8 cellular contexts compared by ENCODE assay signal in genomic region chr1:224329842-224330753, GRCh38. TPM values are rescaled to one million over a fixed set of nuclear protein-coding genes. Genes with fewer than 3 reads are reported as not detected.
DNase-seq lines count a peak whose midpoint lies in the region; ATAC-seq and TF ChIP-seq lines count a peak whose summit lies in the region.

TSS of gene NVL (minus strand) at chr1:224330172. CDS start at chr1:224330127, 45 bp downstream.

- peak within 1 kb of the TSS; percentile 80 to 96 for H3K9ac ChIP-seq in mucosa of rectum (ENCODE audit: low read depth in 1 of 2, low read length in 2 of 2)

- DNase-seq in DMS53 treated with DMSO at 0.1 percent for 48 hours (lab: John Stamatoyannopoulos, UW; ENCODE audit: unreplicated experiment) = peak; percentile 92
- DNase-seq in KG1 (lab: John Stamatoyannopoulos, UW) = peak; percentile 97
- DNase-seq in activated T-cell treated with anti-CD3 and anti-CD28 coated beads, Interleukin-2, amount 50 U/mL, for 1 hour = peak; percentile 87
- DNase-seq in erythroblast (lab: John Stamatoyannopoulos, UW) = peak; percentile 92 to 93
- peak; percentile 49 to 53 for DNase-seq in stimulated activated CD8-positive, alpha-beta memory T cell treated with anti-CD3 and anti-CD28 coated beads, Interleukin-4, amount 100 ng/mL, for 4 hours (ENCODE audit: low read depth in 2 of 2, low spot score in 1 of 2)

- no peaks in the 10 kb centered on the region for H3K9me3 ChIP-seq in mucosa of rectum (ENCODE audit: control insufficient read depth in 2 of 2, low read length in 2 of 2)

- H3K27me3 ChIP-seq in mucosa of rectum (ENCODE audit: control insufficient read depth in 2 of 2, insufficient read depth in 2 of 2, low read length in 2 of 2) = no peaks in the 10 kb centered on the region

- peak within 1 kb of the TSS; percentile 90 for H3K27ac ChIP-seq in mucosa of rectum (ENCODE audit: low read depth in 2 of 2, low read length in 2 of 2)

- H3K4me1 ChIP-seq in mucosa of rectum (ENCODE audit: control insufficient read depth in 2 of 2, insufficient read depth in 2 of 2, low read length in 2 of 2) = peaks cover 5 to 9% of the 10 kb centered on the region in 2 donors

- H3K36me3 ChIP-seq in mucosa of rectum (ENCODE audit: control insufficient read depth in 2 of 2, insufficient read depth in 2 of 2, low read length in 2 of 2) = peaks cover 0 to 2% of the 10 kb centered on the region in 2 donors

- H3K4me3 ChIP-seq in mucosa of rectum (ENCODE audit: low read length in 2 of 2) = peak within 1 kb of the TSS; percentile 85 to 98

- peak; percentile 86 for ATAC-seq in GM21723 (IDR thresholded peaks at IDR 0.05; ENCODE audit: unreplicated experiment)

- TF ChIP-seq POLR2A in erythroblast (IDR thresholded peaks at IDR 0.05; ENCODE audit: low read length) = peak; percentile 82

TF ChIP-seq in PFSK-1, 5 proteins besides CTCF, POLR2A, EP300 and RAD21:
- TF ChIP-seq POLR2AphosphoS5 (IDR thresholded peaks at IDR 0.05; ENCODE audit: low read depth, low read length) = peak; percentile 79
- peak in 1 of 2 experiments; percentile 54; a peak in 1 of 4 replicates for TF ChIP-seq REST (IDR thresholded peaks at IDR 0.05; ENCODE audit: insufficient read depth in 1 of 2, low read depth in 2 of 2, low read length in 2 of 2)
- peak; percentile 69; the same call in 1 of the 2 replicates for TF ChIP-seq SIN3A (IDR thresholded peaks at IDR 0.05; ENCODE audit: borderline replicate concordance, insufficient read depth, low read length)
- TF ChIP-seq TAF1 (IDR thresholded peaks at IDR 0.05; ENCODE audit: borderline replicate concordance, insufficient read depth, low read length) = no peak; the same call in 1 of the 2 replicates
- TF ChIP-seq FOXP2 (optimal IDR thresholded peaks at IDR 0.05; ENCODE audit: borderline replicate concordance, extremely low read depth, extremely low read length, insufficient read depth) = no peak

RNA-seq across cellular contexts. Expression of gene NVL, which starts in this region (rescaled TPM):
- polyA plus RNA-seq in PFSK-1 (2012; ENCODE audit: insufficient read length, low read depth) = 16.1 TPM

Comparison
In these comparisons a context has a peak if more than half of its experiments do, and no peak if none do; other contexts are left out.
1. Peak in every context shown above with its lines: DNase-seq, ATAC-seq, H3K4me3 ChIP-seq and H3K27ac ChIP-seq.